ENCODE assay signal across 8 cellular contexts in genomic region chr10:131874991-131875451, GRCh38. TPM values are rescaled to one million over a fixed set of nuclear protein-coding genes. Genes with fewer than 3 reads are reported as not detected.
DNase-seq lines count a peak whose midpoint lies in the region; ATAC-seq and TF ChIP-seq lines count a peak whose summit lies in the region.

No MANE protein-coding gene starts in this region.

- H3K36me3 ChIP-seq in BLaER1 (no peaks in the 10 kb centered on the region), testis (ENCODE audit: low read depth, missing control alignments) (no peaks in the 10 kb centered on the region)

- no peaks in the 10 kb centered on the region for H3K36me3 Mint-ChIP-seq in nephron progenitor cell (ENCODE audit: low read depth)

- peak; percentile 79 for DNase-seq in HT-29 (ENCODE audit: low spot score)
- DNase-seq in NCI-H774 (lab: John Stamatoyannopoulos, UW), result peak; percentile 18
- DNase-seq in activated CD8-positive, alpha-beta memory T cell treated with anti-CD3 and anti-CD28 coated beads for 24 hours, result peak; percentile 73
- peak; percentile 70 for DNase-seq in fibroblast of gingiva (ENCODE audit: low read depth)
- peak; percentile 90 for DNase-seq in nephron progenitor cell
- peak; percentile 89 for DNase-seq in testis

- H3K4me3 Mint-ChIP-seq in nephron progenitor cell, result peak overlapping the region; percentile 11

- H3K27ac ChIP-seq in BLaER1, result 0 out of 2 replicates have a peak overlapping the region, but pooled peaks have one; percentile 26
- no peak overlapping the region for H3K27ac ChIP-seq in testis

- peaks cover 33% of the 10 kb centered on the region for H3K27me3 Mint-ChIP-seq in nephron progenitor cell (ENCODE audit: low read depth, poor library complexity)

- H4K20me1 ChIP-seq in BLaER1, result no peaks in the 10 kb centered on the region

- intact Hi-C loops in testis (cut with DNase I; ENCODE audit: low total_unique reads), result no loop called here

- H3K4me3 ChIP-seq in BLaER1 (0 out of 2 replicates have a peak overlapping the region, but pooled peaks have one; percentile 33), testis (peak overlapping the region in 1 of 2 donors; percentile 24)

- H3K4me2 ChIP-seq in BLaER1, result peak overlapping the region; percentile 78

- no peak for TF ChIP-seq POLR2A in testis (IDR thresholded peaks at IDR 0.05)

- H3K9me3 ChIP-seq in BLaER1, result no peaks in the 10 kb centered on the region
- H3K9me3 ChIP-seq in testis, result no peaks in the 10 kb centered on the region

- H3K4me1 ChIP-seq in BLaER1, result peaks cover 29% of the 10 kb centered on the region
- peaks cover 7% of the 10 kb centered on the region for H3K4me1 ChIP-seq in testis

- peaks cover 11% of the 10 kb centered on the region for H3K4me1 Mint-ChIP-seq in nephron progenitor cell

- H3K9me3 Mint-ChIP-seq in nephron progenitor cell, result peaks cover 21% of the 10 kb centered on the region

- no peaks in the 10 kb centered on the region for H3K27me3 ChIP-seq in BLaER1
- no peaks in the 10 kb centered on the region for H3K27me3 ChIP-seq in testis

- no peak overlapping the region for H3K9ac ChIP-seq in BLaER1

- peak; percentile 72 for ATAC-seq in GM19035 (IDR thresholded peaks at IDR 0.05; ENCODE audit: unreplicated experiment)

- TF ChIP-seq CTCF in nephron progenitor cell (IDR thresholded peaks at IDR 0.05) (peak; percentile 81), testis (IDR thresholded peaks at IDR 0.05) (peak; percentile 31 to 66 (median 62))

- no peak overlapping the region for H3K27ac Mint-ChIP-seq in nephron progenitor cell

- WGBS in testis, 2 donors, result 0 to 9% methylated on average over 5 to 17 of the region's 17 CpGs

RNA-seq across cellular contexts. Expression of gene PPP2R2D, which starts 25.8 kb away (rescaled TPM):
- total RNA-seq in HT-29 (2014; rRNA removed; shearing (Covaris generic)), result 30.3 and 37.5 TPM in 2 replicates
- 10 to 100 TPM; 48.5 to 49.2 TPM for total RNA-seq in testis
- polyA plus RNA-seq in testis (ENCODE audit: insufficient read depth, low read depth, low replicate concordance), result 34.9 TPM

Comparison
In these comparisons a context has a peak if more than half of its experiments do, and no peak if none do; other contexts are left out.
1. DNase-seq: peak in every context shown above with its lines; median percentile 90 in nephron progenitor cell; 89 in testis; 79 in HT-29; 73 in activated CD8-positive, alpha-beta memory T cell treated with anti-CD3 and anti-CD28 coated beads for 24 hours; 70 in fibroblast of gingiva; 18 in NCI-H774.